In genomic region chr21:29017639-29018237, GRCh38 we compare ENCODE assay signal across 9 cellular contexts. TPM values are rescaled to one million over a fixed set of nuclear protein-coding genes. Genes with fewer than 3 reads are reported as not detected.
DNase-seq lines count a peak whose midpoint lies in the region; ATAC-seq lines count a peak whose summit lies in the region.
"Had no signal": no experiment of that assay in that cellular context is flagged by ENCODE, and none has a peak within 500 bp of the region (broad histone marks: within the 10 kb centered on the region; RNA-seq: fewer than 3 reads in every experiment).

No MANE protein-coding gene starts in this region.

- H3K4me1 Mint-ChIP-seq in T-helper 1 cell treated with Interleukin-12 subunit alpha and Interleukin-12 subunit beta and Interleukin-4 antibody, amounts not matched to agents 30 μg/mL and 1 μg/mL, for 36 hours (ENCODE audit: low read depth): peaks cover 24% of the 10 kb centered on the region
- H3K4me1 Mint-ChIP-seq in stimulated activated effector memory CD8-positive, alpha-beta T cell treated with anti-CD3 and anti-CD28 coated beads, Interleukin-12 subunit alpha, Interleukin-12 subunit beta, amount 100 ng/mL, for 72 hours: peaks cover 25% of the 10 kb centered on the region

- DNase-seq in T-helper 1 cell (no peak), RPMI8226 (peak; percentile 64), fibroblast of peridontal ligament (ENCODE audit: extremely low read depth) (peak; percentile 6), GDM1 (lab: John Stamatoyannopoulos, UW) (no peak), left colon (no peak)
- no peak for DNase-seq in stimulated activated effector memory CD8-positive, alpha-beta T cell treated with anti-CD3 and anti-CD28 coated beads, Interleukin-12 subunit alpha, Interleukin-12 subunit beta, amount 100 ng/mL, for 72 hours (ENCODE audit: low spot score in 2 of 2)
- DNase-seq: pancreas had no signal

- no peaks in the 10 kb centered on the region for H3K9me3 Mint-ChIP-seq in T-helper 1 cell treated with Interleukin-12 subunit alpha and Interleukin-12 subunit beta and Interleukin-4 antibody, amounts not matched to agents 30 μg/mL and 1 μg/mL, for 36 hours
- H3K9me3 Mint-ChIP-seq in stimulated activated effector memory CD8-positive, alpha-beta T cell treated with anti-CD3 and anti-CD28 coated beads, Interleukin-12 subunit alpha, Interleukin-12 subunit beta, amount 100 ng/mL, for 72 hours: no peaks in the 10 kb centered on the region

- H3K27me3 Mint-ChIP-seq in T-helper 1 cell treated with Interleukin-12 subunit alpha and Interleukin-12 subunit beta and Interleukin-4 antibody, amounts not matched to agents 30 μg/mL and 1 μg/mL, for 36 hours (ENCODE audit: low read depth): no peaks in the 10 kb centered on the region

- peak overlapping the region; percentile 56 for H3K27ac Mint-ChIP-seq in T-helper 1 cell treated with Interleukin-12 subunit alpha and Interleukin-12 subunit beta and Interleukin-4 antibody, amounts not matched to agents 30 μg/mL and 1 μg/mL, for 36 hours
- peak overlapping the region; percentile 80 for H3K27ac Mint-ChIP-seq in stimulated activated effector memory CD8-positive, alpha-beta T cell treated with anti-CD3 and anti-CD28 coated beads, Interleukin-12 subunit alpha, Interleukin-12 subunit beta, amount 100 ng/mL, for 72 hours

- peak overlapping the region; percentile 78 for H3K4me3 Mint-ChIP-seq in T-helper 1 cell treated with Interleukin-12 subunit alpha and Interleukin-12 subunit beta and Interleukin-4 antibody, amounts not matched to agents 30 μg/mL and 1 μg/mL, for 36 hours
- peak overlapping the region; percentile 71 for H3K4me3 Mint-ChIP-seq in stimulated activated effector memory CD8-positive, alpha-beta T cell treated with anti-CD3 and anti-CD28 coated beads, Interleukin-12 subunit alpha, Interleukin-12 subunit beta, amount 100 ng/mL, for 72 hours

- peaks cover 4% of the 10 kb centered on the region for H3K36me3 Mint-ChIP-seq in T-helper 1 cell treated with Interleukin-12 subunit alpha and Interleukin-12 subunit beta and Interleukin-4 antibody, amounts not matched to agents 30 μg/mL and 1 μg/mL, for 36 hours (ENCODE audit: low read depth)
- H3K36me3 Mint-ChIP-seq in stimulated activated effector memory CD8-positive, alpha-beta T cell treated with anti-CD3 and anti-CD28 coated beads, Interleukin-12 subunit alpha, Interleukin-12 subunit beta, amount 100 ng/mL, for 72 hours: peaks cover 14% of the 10 kb centered on the region

- ATAC-seq in stimulated activated effector memory CD8-positive, alpha-beta T cell treated with anti-CD3 and anti-CD28 coated beads, Interleukin-12 subunit alpha, Interleukin-12 subunit beta, amount 100 ng/mL, for 72 hours: no peak
- ATAC-seq in HG03135 (IDR thresholded peaks at IDR 0.05; ENCODE audit: unreplicated experiment) (no peak), left colon (no peak)

- intact Hi-C loops in left colon (cut with DNase I, micrococcal nuclease): no loop called here

RNA-seq across cellular contexts. Expression of gene RWDD2B, which starts 1.4 kb away (rescaled TPM):
- total RNA-seq in left colon: 1 to 10 TPM; 8.2 to 9.2 TPM

RNA-seq across cellular contexts. Expression of gene USP16, which starts 6.7 kb away (rescaled TPM):
- total RNA-seq in left colon: 10 to 100 TPM; 33.4 to 36.1 TPM

RNA-seq across cellular contexts. Expression of gene LTN1, which starts 25.1 kb away (rescaled TPM):
- 10 to 100 TPM; 25.9 to 28.5 TPM for total RNA-seq in left colon

RNA-seq across cellular contexts. Expression of gene CCT8, which starts 55.7 kb away (rescaled TPM):
- 10 to 100 TPM; 79.6 to 86.4 TPM for total RNA-seq in left colon

Comparison
In these comparisons a context has a peak if more than half of its experiments do, and no peak if none do; other contexts are left out.
1. DNase-seq: peak in RPMI8226 (single experiment) and fibroblast of peridontal ligament (single experiment); none in T-helper 1 cell (0 of 5), stimulated activated effector memory CD8-positive, alpha-beta T cell treated with anti-CD3 and anti-CD28 coated beads, Interleukin-12 subunit alpha, Interleukin-12 subunit beta, amount 100 ng/mL, for 72 hours (0 of 2), GDM1 (single experiment) and left colon (0 of 2).